In genomic region chr11:109298865-109299264, GRCh38 we compare ENCODE assay signal across 13 cellular contexts.
"Had no signal": no experiment of that assay in that cellular context is flagged by ENCODE, and none has a peak within 500 bp of the region (broad histone marks: within the 10 kb centered on the region; RNA-seq: fewer than 3 reads in every experiment).

No MANE protein-coding gene starts in this region.

- DNase-seq: activated CD4-positive, CD25-positive, alpha-beta regulatory T cell treated with anti-CD3 and anti-CD28 coated beads, Interleukin-2, amount 50 U/mL, for 72 hours; activated naive CD8-positive, alpha-beta T cell treated with anti-CD3 and anti-CD28 coated beads for 36 hours; anterior cingulate cortex; cerebellar nuclear complex; effector memory CD4-positive, alpha-beta T cell; left colon; midbrain; right lobe of liver; stimulated activated naive CD8-positive, alpha-beta T cell treated with anti-CD3 and anti-CD28 coated beads, Interleukin-15, Interleukin-2, amounts not matched to agents 100 U/mL and 50 U/mL, for 24 hours; transverse colon had no signal

- H3K4me3 ChIP-seq: gastroesophageal sphincter, lung, right lobe of liver, transverse colon, vagina had no signal

- ATAC-seq: gastroesophageal sphincter; left colon; right lobe of liver; stimulated activated naive CD8-positive, alpha-beta T cell treated with anti-CD3 and anti-CD28 coated beads, Interleukin-15, Interleukin-2, amounts not matched to agents 100 U/mL and 50 U/mL, for 24 hours had no signal
